35 cellular contexts compared by ENCODE assay signal in the genomic region with DNA sequence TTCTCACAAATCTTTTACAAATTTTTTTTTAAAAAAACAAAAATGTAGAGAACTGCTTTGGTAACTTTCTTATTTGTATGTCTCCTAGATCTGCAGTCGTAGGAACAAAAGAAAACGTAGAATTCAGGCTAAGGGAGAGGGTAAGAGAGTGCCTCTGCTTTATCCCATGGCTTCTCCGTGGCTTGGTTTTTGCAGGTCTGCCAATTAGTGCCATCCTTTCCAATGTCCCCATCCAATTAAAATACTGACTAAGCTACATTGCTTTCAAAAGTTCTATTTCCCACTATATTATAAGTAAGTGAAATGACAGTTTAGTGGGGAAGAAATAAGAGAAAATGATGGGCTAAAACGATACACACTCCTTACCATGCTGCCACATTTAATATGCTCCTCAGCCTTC.
"Had no signal": no experiment of that assay in that cellular context is flagged by ENCODE, and none has a peak within 500 bp of the region (broad histone marks: within the 10 kb centered on the region; RNA-seq: fewer than 3 reads in every experiment).

No MANE protein-coding gene starts in this region.

- H3K4me1 ChIP-seq: ascending aorta, breast epithelium, esophagus muscularis mucosa, foreskin keratinocyte, gastrocnemius medialis had no signal

- H3K9me3 ChIP-seq: ascending aorta, breast epithelium, esophagus muscularis mucosa, gastrocnemius medialis, heart left ventricle had no signal

- H3K27me3 ChIP-seq: ascending aorta, breast epithelium, cardiac muscle cell, dorsolateral prefrontal cortex, esophagus muscularis mucosa, foreskin keratinocyte, gastrocnemius medialis, heart left ventricle had no signal

- H3K4me3 ChIP-seq: ascending aorta, breast epithelium, cardiac muscle cell, coronary artery, dorsolateral prefrontal cortex, esophagus muscularis mucosa, gastrocnemius medialis, heart left ventricle had no signal

- H3K4me1 Mint-ChIP-seq: activated CD4-positive, alpha-beta memory T cell treated with anti-CD3 and anti-CD28 coated beads, Interleukin-2, amount 10 ng/mL, durations not matched to agents 7 days and 5 days; activated CD4-positive, alpha-beta T cell treated with anti-CD3 and anti-CD28 coated beads for 36 hours; endodermal cell; T-helper 17 cell had no signal

- H3K36me3 ChIP-seq: ascending aorta, breast epithelium, cardiac muscle cell, esophagus muscularis mucosa, gastrocnemius medialis, heart left ventricle had no signal

- DNase-seq: activated CD4-positive, alpha-beta memory T cell treated with anti-CD3 and anti-CD28 coated beads, Interleukin-2, amount 10 ng/mL, durations not matched to agents 7 days and 5 days; activated CD4-positive, alpha-beta T cell treated with anti-CD3 and anti-CD28 coated beads for 36 hours; activated CD4-positive, alpha-beta T cell treated with anti-CD3 and anti-CD28 coated beads, Interleukin-2, amount 10 ng/mL, durations not matched to agents 7 days and 5 days; activated CD4-positive, alpha-beta T cell treated with anti-CD3 and anti-CD28 coated beads, Interleukin-2, amount 50 U/mL, for 4 hours; activated CD4-positive, CD25-positive, alpha-beta regulatory T cell; activated CD4-positive, CD25-positive, alpha-beta regulatory T cell treated with anti-CD3 and anti-CD28 coated beads, Interleukin-2, amount 50 U/mL, for 72 hours; activated CD8-positive, alpha-beta memory T cell treated with anti-CD3 and anti-CD28 coated beads for 24 hours; activated effector memory CD4-positive, alpha-beta T cell treated with anti-CD3 and anti-CD28 coated beads, Interleukin-2, amount 50 U/mL, for 16 hours; activated naive CD4-positive, alpha-beta T cell treated with anti-CD3 and anti-CD28 coated beads, Interleukin-2, amount 10 ng/mL, durations not matched to agents 7 days and 5 days; activated naive CD8-positive, alpha-beta T cell treated with anti-CD3 and anti-CD28 coated beads, Interleukin-2, amount 10 ng/mL, durations not matched to agents 7 days and 5 days; activated T-cell treated with anti-CD3 and anti-CD28 coated beads, Interleukin-2, amount 50 U/mL, for 48 hours; central memory CD4-positive, alpha-beta T cell; cerebellar nuclear complex; dorsolateral prefrontal cortex; effector memory CD4-positive, alpha-beta T cell; endodermal cell; erythroblast; foreskin keratinocyte; gastrocnemius medialis; glutamatergic neuron; heart left ventricle; T-helper 1 cell; T-helper 17 cell; T1000 had no signal

- H3K9me3 Mint-ChIP-seq: activated CD4-positive, alpha-beta T cell treated with anti-CD3 and anti-CD28 coated beads, Interleukin-2, amount 10 ng/mL, durations not matched to agents 7 days and 5 days; activated naive CD4-positive, alpha-beta T cell treated with anti-CD3 and anti-CD28 coated beads, Interleukin-2, amount 50 U/mL, for 72 hours; activated naive CD8-positive, alpha-beta T cell treated with anti-CD3 and anti-CD28 coated beads, Interleukin-2, amount 10 ng/mL, durations not matched to agents 7 days and 5 days; activated T-helper 1 cell treated with anti-CD3 and anti-CD28 coated beads, Interleukin-12 subunit alpha, Interleukin-12 subunit beta, Interleukin-2, Interleukin-4 antibody, amounts not matched to agents 30 ng/mL and 10 ng/mL and 1 ng/mL, durations not matched to agents 14 hours and 24 hours and 36 hours; T-helper 2 cell treated with Interferon-gamma antibody and Interleukin-4, amounts not matched to agents 5 μg/mL and 100 μg/mL, for 36 hours had no signal

- H3K27ac ChIP-seq: ascending aorta, breast epithelium, cardiac muscle cell, coronary artery, dorsolateral prefrontal cortex, esophagus muscularis mucosa, foreskin keratinocyte, gastrocnemius medialis, heart left ventricle had no signal

- H3K27ac Mint-ChIP-seq: activated CD4-positive, alpha-beta memory T cell treated with anti-CD3 and anti-CD28 coated beads, Interleukin-2, amount 10 ng/mL, durations not matched to agents 7 days and 5 days; activated CD4-positive, alpha-beta T cell treated with anti-CD3 and anti-CD28 coated beads for 36 hours; activated CD4-positive, alpha-beta T cell treated with anti-CD3 and anti-CD28 coated beads, Interleukin-2, amount 10 ng/mL, durations not matched to agents 7 days and 5 days; activated naive CD4-positive, alpha-beta T cell treated with anti-CD3 and anti-CD28 coated beads, Interleukin-2, amount 10 ng/mL, durations not matched to agents 7 days and 5 days; activated naive CD4-positive, alpha-beta T cell treated with anti-CD3 and anti-CD28 coated beads, Interleukin-2, amount 50 U/mL, for 72 hours; activated naive CD8-positive, alpha-beta T cell treated with anti-CD3 and anti-CD28 coated beads, Interleukin-2, amount 10 ng/mL, durations not matched to agents 7 days and 5 days; activated T-helper 1 cell treated with anti-CD3 and anti-CD28 coated beads, Interleukin-12 subunit alpha, Interleukin-12 subunit beta, Interleukin-2, Interleukin-4 antibody, amounts not matched to agents 30 ng/mL and 10 ng/mL and 1 ng/mL, durations not matched to agents 14 hours and 24 hours and 36 hours; activated T-helper 2 cell treated with anti-CD3 and anti-CD28 coated beads, Interferon-gamma antibody, Interleukin-2, Interleukin-4, amounts not matched to agents 10 μg/mL and 5 μg/mL and 100 μg/mL, durations not matched to agents 14 hours and 24 hours and 36 hours; brain; dendritic cell treated with granulocyte-macrophage colony-stimulating factor and Interleukin-4, amounts not matched to agents 40 ng/mL and 50 ng/mL, for 4 days; endodermal cell; T-helper 17 cell; T-helper 2 cell treated with Interferon-gamma antibody and Interleukin-4, amounts not matched to agents 5 μg/mL and 100 μg/mL, for 36 hours had no signal

- H3K36me3 Mint-ChIP-seq: activated naive CD4-positive, alpha-beta T cell treated with anti-CD3 and anti-CD28 coated beads, Interleukin-2, amount 10 ng/mL, durations not matched to agents 7 days and 5 days; activated naive CD4-positive, alpha-beta T cell treated with anti-CD3 and anti-CD28 coated beads, Interleukin-2, amount 50 U/mL, for 72 hours; activated naive CD8-positive, alpha-beta T cell treated with anti-CD3 and anti-CD28 coated beads, Interleukin-2, amount 10 ng/mL, durations not matched to agents 7 days and 5 days; brain had no signal

- H3K27me3 Mint-ChIP-seq: activated CD4-positive, alpha-beta memory T cell treated with anti-CD3 and anti-CD28 coated beads, Interleukin-2, amount 10 ng/mL, durations not matched to agents 7 days and 5 days; activated CD4-positive, alpha-beta T cell treated with anti-CD3 and anti-CD28 coated beads for 36 hours; activated CD4-positive, alpha-beta T cell treated with anti-CD3 and anti-CD28 coated beads, Interleukin-2, amount 10 ng/mL, durations not matched to agents 7 days and 5 days; activated naive CD4-positive, alpha-beta T cell treated with anti-CD3 and anti-CD28 coated beads, Interleukin-2, amount 10 ng/mL, durations not matched to agents 7 days and 5 days; activated naive CD8-positive, alpha-beta T cell treated with anti-CD3 and anti-CD28 coated beads, Interleukin-2, amount 10 ng/mL, durations not matched to agents 7 days and 5 days; brain; dendritic cell treated with granulocyte-macrophage colony-stimulating factor and Interleukin-4, amounts not matched to agents 40 ng/mL and 50 ng/mL, for 4 days; T-helper 17 cell had no signal

- H3K4me3 Mint-ChIP-seq: activated CD4-positive, alpha-beta memory T cell treated with anti-CD3 and anti-CD28 coated beads, Interleukin-2, amount 10 ng/mL, durations not matched to agents 7 days and 5 days; activated CD4-positive, alpha-beta T cell treated with anti-CD3 and anti-CD28 coated beads for 36 hours; activated CD4-positive, alpha-beta T cell treated with anti-CD3 and anti-CD28 coated beads, Interleukin-2, amount 10 ng/mL, durations not matched to agents 7 days and 5 days; activated naive CD4-positive, alpha-beta T cell treated with anti-CD3 and anti-CD28 coated beads, Interleukin-2, amount 10 ng/mL, durations not matched to agents 7 days and 5 days; activated naive CD8-positive, alpha-beta T cell treated with anti-CD3 and anti-CD28 coated beads, Interleukin-2, amount 10 ng/mL, durations not matched to agents 7 days and 5 days; activated T-helper 1 cell treated with anti-CD3 and anti-CD28 coated beads, Interleukin-12 subunit alpha, Interleukin-12 subunit beta, Interleukin-2, Interleukin-4 antibody, amounts not matched to agents 30 ng/mL and 10 ng/mL and 1 ng/mL, durations not matched to agents 14 hours and 24 hours and 36 hours; brain; dendritic cell treated with granulocyte-macrophage colony-stimulating factor and Interleukin-4, amounts not matched to agents 40 ng/mL and 50 ng/mL, for 4 days; endodermal cell; T-helper 17 cell; T-helper 2 cell treated with Interferon-gamma antibody and Interleukin-4, amounts not matched to agents 5 μg/mL and 100 μg/mL, for 36 hours had no signal

- ATAC-seq: activated CD4-positive, alpha-beta T cell treated with anti-CD3 and anti-CD28 coated beads for 36 hours; activated naive CD4-positive, alpha-beta T cell treated with anti-CD3 and anti-CD28 coated beads, Interleukin-2, amount 50 U/mL, for 72 hours; foreskin keratinocyte; gastrocnemius medialis; heart left ventricle; T-helper 17 cell had no signal
